Comparison of ENCODE assay signal across 1 cellular context in genomic region chr2:170930132-170931109, GRCh38.
TF ChIP-seq lines count a peak whose summit lies in the region.

No MANE protein-coding gene starts in this region.

TF ChIP-seq in K562, 482 proteins besides CTCF, POLR2A, EP300 and RAD21 (continued from another document):
- TF ChIP-seq XRCC3 (IDR thresholded peaks at IDR 0.05), result no peak
